Comparison of ENCODE assay signal across 1 cellular context in genomic region chr10:30384791-30385201, GRCh38.
TF ChIP-seq lines count a peak whose summit lies in the region.

No MANE protein-coding gene starts in this region.

TF ChIP-seq in GM12878, 131 proteins besides CTCF, POLR2A, EP300 and RAD21 (continued from another document):
- TF ChIP-seq ZNF687 (IDR thresholded peaks at IDR 0.05): no peak
- TF ChIP-seq, protein P1, sequence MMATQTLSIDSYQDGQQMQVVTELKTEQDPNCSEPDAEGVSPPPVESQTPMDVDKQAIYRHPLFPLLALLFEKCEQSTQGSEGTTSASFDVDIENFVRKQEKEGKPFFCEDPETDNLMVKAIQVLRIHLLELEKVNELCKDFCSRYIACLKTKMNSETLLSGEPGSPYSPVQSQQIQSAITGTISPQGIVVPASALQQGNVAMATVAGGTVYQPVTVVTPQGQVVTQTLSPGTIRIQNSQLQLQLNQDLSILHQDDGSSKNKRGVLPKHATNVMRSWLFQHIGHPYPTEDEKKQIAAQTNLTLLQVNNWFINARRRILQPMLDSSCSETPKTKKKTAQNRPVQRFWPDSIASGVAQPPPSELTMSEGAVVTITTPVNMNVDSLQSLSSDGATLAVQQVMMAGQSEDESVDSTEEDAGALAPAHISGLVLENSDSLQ (IDR thresholded peaks at IDR 0.05): peak; percentile 22; the same call in 1 of the 2 replicates
- peak; percentile 15; the same call in 1 of the 2 replicates for TF ChIP-seq SMC3 (IDR thresholded peaks at IDR 0.05; ENCODE audit: borderline replicate concordance, low read length)
- no peak for TF ChIP-seq NRF1 (conservative IDR thresholded peaks at IDR 0.05; ENCODE audit: low read depth, low read length)
- no peak for TF ChIP-seq RUNX3 (IDR thresholded peaks at IDR 0.05; ENCODE audit: low read length)
